Comparison of ENCODE assay signal across 1 cellular context in the genomic region with DNA sequence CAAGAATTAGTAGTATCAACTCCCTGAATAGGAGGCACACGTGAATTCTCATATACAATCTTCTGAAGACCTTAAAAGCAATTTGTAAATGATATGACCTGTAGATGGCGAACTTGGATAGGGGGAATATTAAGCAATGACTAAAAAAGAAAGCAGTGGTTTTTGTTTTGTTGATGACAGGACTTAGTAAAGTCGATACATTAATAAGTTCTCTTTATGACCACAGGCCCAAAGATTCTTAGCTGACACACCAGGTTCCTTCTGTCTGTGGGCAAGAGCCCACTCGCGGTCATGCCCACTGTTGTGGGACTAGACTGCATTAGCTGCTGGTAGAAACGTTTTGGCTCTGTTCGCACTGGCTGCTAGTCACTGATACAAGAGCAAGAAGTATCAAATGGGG.
TF ChIP-seq lines count a peak whose summit lies in the region.

No MANE protein-coding gene starts in this region.

TF ChIP-seq in GM12878, 131 proteins besides CTCF, POLR2A, EP300 and RAD21 (continued from another document and continues in another):
- TF ChIP-seq, protein P1, sequence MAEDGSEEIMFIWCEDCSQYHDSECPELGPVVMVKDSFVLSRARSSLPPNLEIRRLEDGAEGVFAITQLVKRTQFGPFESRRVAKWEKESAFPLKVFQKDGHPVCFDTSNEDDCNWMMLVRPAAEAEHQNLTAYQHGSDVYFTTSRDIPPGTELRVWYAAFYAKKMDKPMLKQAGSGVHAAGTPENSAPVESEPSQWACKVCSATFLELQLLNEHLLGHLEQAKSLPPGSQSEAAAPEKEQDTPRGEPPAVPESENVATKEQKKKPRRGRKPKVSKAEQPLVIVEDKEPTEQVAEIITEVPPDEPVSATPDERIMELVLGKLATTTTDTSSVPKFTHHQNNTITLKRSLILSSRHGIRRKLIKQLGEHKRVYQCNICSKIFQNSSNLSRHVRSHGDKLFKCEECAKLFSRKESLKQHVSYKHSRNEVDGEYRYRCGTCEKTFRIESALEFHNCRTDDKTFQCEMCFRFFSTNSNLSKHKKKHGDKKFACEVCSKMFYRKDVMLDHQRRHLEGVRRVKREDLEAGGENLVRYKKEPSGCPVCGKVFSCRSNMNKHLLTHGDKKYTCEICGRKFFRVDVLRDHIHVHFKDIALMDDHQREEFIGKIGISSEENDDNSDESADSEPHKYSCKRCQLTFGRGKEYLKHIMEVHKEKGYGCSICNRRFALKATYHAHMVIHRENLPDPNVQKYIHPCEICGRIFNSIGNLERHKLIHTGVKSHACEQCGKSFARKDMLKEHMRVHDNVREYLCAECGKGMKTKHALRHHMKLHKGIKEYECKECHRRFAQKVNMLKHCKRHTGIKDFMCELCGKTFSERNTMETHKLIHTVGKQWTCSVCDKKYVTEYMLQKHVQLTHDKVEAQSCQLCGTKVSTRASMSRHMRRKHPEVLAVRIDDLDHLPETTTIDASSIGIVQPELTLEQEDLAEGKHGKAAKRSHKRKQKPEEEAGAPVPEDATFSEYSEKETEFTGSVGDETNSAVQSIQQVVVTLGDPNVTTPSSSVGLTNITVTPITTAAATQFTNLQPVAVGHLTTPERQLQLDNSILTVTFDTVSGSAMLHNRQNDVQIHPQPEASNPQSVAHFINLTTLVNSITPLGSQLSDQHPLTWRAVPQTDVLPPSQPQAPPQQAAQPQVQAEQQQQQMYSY (CRISPR knock-in tag; IDR thresholded peaks at IDR 0.05), result no peak
- TF ChIP-seq, protein P2, sequence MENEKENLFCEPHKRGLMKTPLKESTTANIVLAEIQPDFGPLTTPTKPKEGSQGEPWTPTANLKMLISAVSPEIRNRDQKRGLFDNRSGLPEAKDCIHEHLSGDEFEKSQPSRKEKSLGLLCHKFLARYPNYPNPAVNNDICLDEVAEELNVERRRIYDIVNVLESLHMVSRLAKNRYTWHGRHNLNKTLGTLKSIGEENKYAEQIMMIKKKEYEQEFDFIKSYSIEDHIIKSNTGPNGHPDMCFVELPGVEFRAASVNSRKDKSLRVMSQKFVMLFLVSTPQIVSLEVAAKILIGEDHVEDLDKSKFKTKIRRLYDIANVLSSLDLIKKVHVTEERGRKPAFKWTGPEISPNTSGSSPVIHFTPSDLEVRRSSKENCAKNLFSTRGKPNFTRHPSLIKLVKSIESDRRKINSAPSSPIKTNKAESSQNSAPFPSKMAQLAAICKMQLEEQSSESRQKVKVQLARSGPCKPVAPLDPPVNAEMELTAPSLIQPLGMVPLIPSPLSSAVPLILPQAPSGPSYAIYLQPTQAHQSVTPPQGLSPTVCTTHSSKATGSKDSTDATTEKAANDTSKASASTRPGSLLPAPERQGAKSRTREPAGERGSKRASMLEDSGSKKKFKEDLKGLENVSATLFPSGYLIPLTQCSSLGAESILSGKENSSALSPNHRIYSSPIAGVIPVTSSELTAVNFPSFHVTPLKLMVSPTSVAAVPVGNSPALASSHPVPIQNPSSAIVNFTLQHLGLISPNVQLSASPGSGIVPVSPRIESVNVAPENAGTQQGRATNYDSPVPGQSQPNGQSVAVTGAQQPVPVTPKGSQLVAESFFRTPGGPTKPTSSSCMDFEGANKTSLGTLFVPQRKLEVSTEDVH (IDR thresholded peaks at IDR 0.05; ENCODE audit: low read depth, partially characterized antibody), result no peak
- TF ChIP-seq, protein P3, sequence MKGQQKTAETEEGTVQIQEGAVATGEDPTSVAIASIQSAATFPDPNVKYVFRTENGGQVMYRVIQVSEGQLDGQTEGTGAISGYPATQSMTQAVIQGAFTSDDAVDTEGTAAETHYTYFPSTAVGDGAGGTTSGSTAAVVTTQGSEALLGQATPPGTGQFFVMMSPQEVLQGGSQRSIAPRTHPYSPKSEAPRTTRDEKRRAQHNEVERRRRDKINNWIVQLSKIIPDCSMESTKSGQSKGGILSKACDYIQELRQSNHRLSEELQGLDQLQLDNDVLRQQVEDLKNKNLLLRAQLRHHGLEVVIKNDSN (IDR thresholded peaks at IDR 0.05; ENCODE audit: borderline replicate concordance, extremely low read length, insufficient read depth, low read depth, low read length), result no peak
- TF ChIP-seq, protein P4, sequence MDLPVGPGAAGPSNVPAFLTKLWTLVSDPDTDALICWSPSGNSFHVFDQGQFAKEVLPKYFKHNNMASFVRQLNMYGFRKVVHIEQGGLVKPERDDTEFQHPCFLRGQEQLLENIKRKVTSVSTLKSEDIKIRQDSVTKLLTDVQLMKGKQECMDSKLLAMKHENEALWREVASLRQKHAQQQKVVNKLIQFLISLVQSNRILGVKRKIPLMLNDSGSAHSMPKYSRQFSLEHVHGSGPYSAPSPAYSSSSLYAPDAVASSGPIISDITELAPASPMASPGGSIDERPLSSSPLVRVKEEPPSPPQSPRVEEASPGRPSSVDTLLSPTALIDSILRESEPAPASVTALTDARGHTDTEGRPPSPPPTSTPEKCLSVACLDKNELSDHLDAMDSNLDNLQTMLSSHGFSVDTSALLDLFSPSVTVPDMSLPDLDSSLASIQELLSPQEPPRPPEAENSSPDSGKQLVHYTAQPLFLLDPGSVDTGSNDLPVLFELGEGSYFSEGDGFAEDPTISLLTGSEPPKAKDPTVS (IDR thresholded peaks at IDR 0.05; ENCODE audit: low read depth, low read length), result no peak
- TF ChIP-seq PML (IDR thresholded peaks at IDR 0.05; ENCODE audit: low read length) (0 out of 2 replicates have a peak, but pooled peaks have one; percentile 22), IKZF2 (IDR thresholded peaks at IDR 0.05) (no peak), SMAD5 (IDR thresholded peaks at IDR 0.05; ENCODE audit: low read depth) (no peak), JUNB (IDR thresholded peaks at IDR 0.05) (peak; percentile 98), CREB1 (IDR thresholded peaks at IDR 0.05; ENCODE audit: low read depth) (0 out of 2 replicates have a peak, but pooled peaks have one; percentile 23), SREBF1 (IDR thresholded peaks at IDR 0.05; ENCODE audit: low read length) (no peak), SPI1 (IDR thresholded peaks at IDR 0.05; ENCODE audit: borderline replicate concordance, insufficient read depth, low read depth, low read length) (no peak), FOXM1 (IDR thresholded peaks at IDR 0.05; ENCODE audit: low read depth, low read length) (peak; percentile 19; the same call in 1 of the 2 replicates), SUPT20H (IDR thresholded peaks at IDR 0.05; ENCODE audit: borderline replicate concordance, control insufficient read depth, low read depth, low read length) (no peak), CBFB (IDR thresholded peaks at IDR 0.05; ENCODE audit: low read depth) (0 out of 2 replicates have a peak, but pooled peaks have one; percentile 65), BRCA1 (IDR thresholded peaks at IDR 0.05; ENCODE audit: low read depth, low read length) (no peak), ZNF217 (IDR thresholded peaks at IDR 0.05) (no peak), SMARCA5 (IDR thresholded peaks at IDR 0.05) (no peak), MEF2A (IDR thresholded peaks at IDR 0.05; ENCODE audit: insufficient read depth, low read depth, low read length) (0 out of 2 replicates have a peak, but pooled peaks have one; percentile 50), ATF7 (IDR thresholded peaks at IDR 0.05; ENCODE audit: low read depth) (peak; percentile 49; the same call in 1 of the 2 replicates), TARDBP (IDR thresholded peaks at IDR 0.05; ENCODE audit: borderline replicate concordance) (no peak), TCF7 (IDR thresholded peaks at IDR 0.05; ENCODE audit: borderline replicate concordance) (peak; percentile 24; the same call in 1 of the 2 replicates), GABPA (IDR thresholded peaks at IDR 0.05; ENCODE audit: low read depth) (no peak), CBX5 (IDR thresholded peaks at IDR 0.05; ENCODE audit: low read depth) (0 out of 2 replicates have a peak, but pooled peaks have one; percentile 31), NFXL1 (IDR thresholded peaks at IDR 0.05; ENCODE audit: borderline replicate concordance) (no peak), IKZF1 (conservative IDR thresholded peaks at IDR 0.05) (no peak), SRF (IDR thresholded peaks at IDR 0.05; ENCODE audit: low read depth in 2 of 2, low read length in 2 of 2) (no peak), CREM (IDR thresholded peaks at IDR 0.05; ENCODE audit: low read depth) (peak; percentile 15; the same call in 1 of the 2 replicates), JUND (IDR thresholded peaks at IDR 0.05; ENCODE audit: low read depth, low read length) (peak; percentile 91), ZSCAN29 (IDR thresholded peaks at IDR 0.05) (no peak), ESRRA (IDR thresholded peaks at IDR 0.05; ENCODE audit: low read length) (no peak), SMAD1 (IDR thresholded peaks at IDR 0.05; ENCODE audit: low read depth, partially characterized antibody) (no peak), SUZ12 (IDR thresholded peaks at IDR 0.05; ENCODE audit: unreplicated experiment) (no peak), RUNX3 (IDR thresholded peaks at IDR 0.05; ENCODE audit: low read length) (peak; percentile 90), HDAC6 (IDR thresholded peaks at IDR 0.05; ENCODE audit: unreplicated experiment) (no peak), ZZZ3 (IDR thresholded peaks at IDR 0.05; ENCODE audit: control insufficient read depth, insufficient read length, low read depth) (no peak), MTA2 (IDR thresholded peaks at IDR 0.05; ENCODE audit: low read depth) (peak; percentile 41), RB1 (IDR thresholded peaks at IDR 0.05; ENCODE audit: borderline replicate concordance) (peak; percentile 64; the same call in 1 of the 2 replicates)
- TF ChIP-seq, protein P5, sequence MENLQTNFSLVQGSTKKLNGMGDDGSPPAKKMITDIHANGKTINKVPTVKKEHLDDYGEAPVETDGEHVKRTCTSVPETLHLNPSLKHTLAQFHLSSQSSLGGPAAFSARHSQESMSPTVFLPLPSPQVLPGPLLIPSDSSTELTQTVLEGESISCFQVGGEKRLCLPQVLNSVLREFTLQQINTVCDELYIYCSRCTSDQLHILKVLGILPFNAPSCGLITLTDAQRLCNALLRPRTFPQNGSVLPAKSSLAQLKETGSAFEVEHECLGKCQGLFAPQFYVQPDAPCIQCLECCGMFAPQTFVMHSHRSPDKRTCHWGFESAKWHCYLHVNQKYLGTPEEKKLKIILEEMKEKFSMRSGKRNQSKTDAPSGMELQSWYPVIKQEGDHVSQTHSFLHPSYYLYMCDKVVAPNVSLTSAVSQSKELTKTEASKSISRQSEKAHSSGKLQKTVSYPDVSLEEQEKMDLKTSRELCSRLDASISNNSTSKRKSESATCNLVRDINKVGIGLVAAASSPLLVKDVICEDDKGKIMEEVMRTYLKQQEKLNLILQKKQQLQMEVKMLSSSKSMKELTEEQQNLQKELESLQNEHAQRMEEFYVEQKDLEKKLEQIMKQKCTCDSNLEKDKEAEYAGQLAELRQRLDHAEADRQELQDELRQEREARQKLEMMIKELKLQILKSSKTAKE (IDR thresholded peaks at IDR 0.05; ENCODE audit: low read depth, poor library complexity, severe bottlenecking), result peak; percentile 68
- TF ChIP-seq, protein P6, sequence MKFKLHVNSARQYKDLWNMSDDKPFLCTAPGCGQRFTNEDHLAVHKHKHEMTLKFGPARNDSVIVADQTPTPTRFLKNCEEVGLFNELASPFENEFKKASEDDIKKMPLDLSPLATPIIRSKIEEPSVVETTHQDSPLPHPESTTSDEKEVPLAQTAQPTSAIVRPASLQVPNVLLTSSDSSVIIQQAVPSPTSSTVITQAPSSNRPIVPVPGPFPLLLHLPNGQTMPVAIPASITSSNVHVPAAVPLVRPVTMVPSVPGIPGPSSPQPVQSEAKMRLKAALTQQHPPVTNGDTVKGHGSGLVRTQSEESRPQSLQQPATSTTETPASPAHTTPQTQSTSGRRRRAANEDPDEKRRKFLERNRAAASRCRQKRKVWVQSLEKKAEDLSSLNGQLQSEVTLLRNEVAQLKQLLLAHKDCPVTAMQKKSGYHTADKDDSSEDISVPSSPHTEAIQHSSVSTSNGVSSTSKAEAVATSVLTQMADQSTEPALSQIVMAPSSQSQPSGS (IDR thresholded peaks at IDR 0.05; ENCODE audit: low read length), result peak; percentile 51; the same call in 1 of the 2 replicates
- TF ChIP-seq, protein P7, sequence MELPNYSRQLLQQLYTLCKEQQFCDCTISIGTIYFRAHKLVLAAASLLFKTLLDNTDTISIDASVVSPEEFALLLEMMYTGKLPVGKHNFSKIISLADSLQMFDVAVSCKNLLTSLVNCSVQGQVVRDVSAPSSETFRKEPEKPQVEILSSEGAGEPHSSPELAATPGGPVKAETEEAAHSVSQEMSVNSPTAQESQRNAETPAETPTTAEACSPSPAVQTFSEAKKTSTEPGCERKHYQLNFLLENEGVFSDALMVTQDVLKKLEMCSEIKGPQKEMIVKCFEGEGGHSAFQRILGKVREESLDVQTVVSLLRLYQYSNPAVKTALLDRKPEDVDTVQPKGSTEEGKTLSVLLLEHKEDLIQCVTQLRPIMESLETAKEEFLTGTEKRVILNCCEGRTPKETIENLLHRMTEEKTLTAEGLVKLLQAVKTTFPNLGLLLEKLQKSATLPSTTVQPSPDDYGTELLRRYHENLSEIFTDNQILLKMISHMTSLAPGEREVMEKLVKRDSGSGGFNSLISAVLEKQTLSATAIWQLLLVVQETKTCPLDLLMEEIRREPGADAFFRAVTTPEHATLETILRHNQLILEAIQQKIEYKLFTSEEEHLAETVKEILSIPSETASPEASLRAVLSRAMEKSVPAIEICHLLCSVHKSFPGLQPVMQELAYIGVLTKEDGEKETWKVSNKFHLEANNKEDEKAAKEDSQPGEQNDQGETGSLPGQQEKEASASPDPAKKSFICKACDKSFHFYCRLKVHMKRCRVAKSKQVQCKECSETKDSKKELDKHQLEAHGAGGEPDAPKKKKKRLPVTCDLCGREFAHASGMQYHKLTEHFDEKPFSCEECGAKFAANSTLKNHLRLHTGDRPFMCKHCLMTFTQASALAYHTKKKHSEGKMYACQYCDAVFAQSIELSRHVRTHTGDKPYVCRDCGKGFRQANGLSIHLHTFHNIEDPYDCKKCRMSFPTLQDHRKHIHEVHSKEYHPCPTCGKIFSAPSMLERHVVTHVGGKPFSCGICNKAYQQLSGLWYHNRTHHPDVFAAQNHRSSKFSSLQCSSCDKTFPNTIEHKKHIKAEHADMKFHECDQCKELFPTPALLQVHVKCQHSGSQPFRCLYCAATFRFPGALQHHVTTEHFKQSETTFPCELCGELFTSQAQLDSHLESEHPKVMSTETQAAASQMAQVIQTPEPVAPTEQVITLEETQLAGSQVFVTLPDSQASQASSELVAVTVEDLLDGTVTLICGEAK (IDR thresholded peaks at IDR 0.05; ENCODE audit: borderline replicate concordance), result no peak
- TF ChIP-seq, protein P8, sequence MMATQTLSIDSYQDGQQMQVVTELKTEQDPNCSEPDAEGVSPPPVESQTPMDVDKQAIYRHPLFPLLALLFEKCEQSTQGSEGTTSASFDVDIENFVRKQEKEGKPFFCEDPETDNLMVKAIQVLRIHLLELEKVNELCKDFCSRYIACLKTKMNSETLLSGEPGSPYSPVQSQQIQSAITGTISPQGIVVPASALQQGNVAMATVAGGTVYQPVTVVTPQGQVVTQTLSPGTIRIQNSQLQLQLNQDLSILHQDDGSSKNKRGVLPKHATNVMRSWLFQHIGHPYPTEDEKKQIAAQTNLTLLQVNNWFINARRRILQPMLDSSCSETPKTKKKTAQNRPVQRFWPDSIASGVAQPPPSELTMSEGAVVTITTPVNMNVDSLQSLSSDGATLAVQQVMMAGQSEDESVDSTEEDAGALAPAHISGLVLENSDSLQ (IDR thresholded peaks at IDR 0.05), result peak; percentile 32; the same call in 1 of the 2 replicates
- TF ChIP-seq, protein P9, sequence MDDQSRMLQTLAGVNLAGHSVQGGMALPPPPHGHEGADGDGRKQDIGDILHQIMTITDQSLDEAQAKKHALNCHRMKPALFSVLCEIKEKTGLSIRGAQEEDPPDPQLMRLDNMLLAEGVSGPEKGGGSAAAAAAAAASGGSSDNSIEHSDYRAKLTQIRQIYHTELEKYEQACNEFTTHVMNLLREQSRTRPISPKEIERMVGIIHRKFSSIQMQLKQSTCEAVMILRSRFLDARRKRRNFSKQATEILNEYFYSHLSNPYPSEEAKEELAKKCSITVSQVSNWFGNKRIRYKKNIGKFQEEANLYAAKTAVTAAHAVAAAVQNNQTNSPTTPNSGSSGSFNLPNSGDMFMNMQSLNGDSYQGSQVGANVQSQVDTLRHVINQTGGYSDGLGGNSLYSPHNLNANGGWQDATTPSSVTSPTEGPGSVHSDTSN (IDR thresholded peaks at IDR 0.05; ENCODE audit: insufficient replicate concordance, low read depth, low read length), result no peak
